Comparison of ENCODE assay signal across 8 cellular contexts in the genomic region with DNA sequence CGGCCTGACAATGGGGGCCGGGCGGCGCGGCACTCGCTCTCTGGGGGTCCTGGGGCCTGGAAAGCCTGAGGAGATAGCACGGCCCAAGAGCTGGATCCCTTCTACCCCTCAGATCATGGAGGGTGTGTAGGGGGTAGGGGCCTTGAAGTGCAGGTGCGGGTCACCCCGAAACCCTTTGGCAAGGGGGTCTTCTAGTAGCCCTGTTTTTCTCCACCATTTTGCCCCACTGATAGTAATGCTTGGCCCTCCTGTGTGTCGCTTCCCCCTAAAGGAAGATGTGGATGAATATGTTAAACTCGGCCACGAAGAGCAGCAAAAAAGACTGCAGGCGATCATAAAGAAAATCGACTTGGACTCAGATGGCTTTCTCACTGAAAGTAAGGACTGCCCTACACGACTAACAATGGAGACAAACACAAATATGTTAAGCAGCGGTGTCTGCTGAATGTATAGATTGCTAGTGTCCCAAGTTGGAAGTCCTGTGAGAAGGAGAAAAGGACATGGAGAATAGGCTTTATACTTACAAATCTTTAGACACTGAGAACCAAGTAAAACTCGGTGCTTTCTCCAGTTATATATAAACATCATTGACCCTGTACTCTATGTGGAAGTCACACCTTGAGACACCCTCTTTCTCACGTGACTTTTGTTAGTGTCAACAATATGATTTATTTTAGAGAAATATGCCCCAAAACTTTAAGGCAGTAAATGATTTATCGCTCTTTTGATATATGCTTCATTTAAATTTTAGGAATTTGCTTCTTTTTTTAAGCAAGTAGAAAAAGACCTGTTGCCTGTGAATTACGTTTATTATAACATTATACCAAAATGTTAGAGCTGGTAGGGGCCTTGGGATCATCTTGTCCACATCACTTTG. TPM values are rescaled to one million over a fixed set of nuclear protein-coding genes. Genes with fewer than 3 reads are reported as not detected.
DNase-seq lines count a peak whose midpoint lies in the region; ATAC-seq and TF ChIP-seq lines count a peak whose summit lies in the region.

No MANE protein-coding gene starts in this region.

- peak; percentile 2 to 33 for DNase-seq in NOMO-1 (lab: John Stamatoyannopoulos, UW; ENCODE audit: unreplicated experiment in 2 of 2)
- DNase-seq in NOMO-1 treated with DMSO at 0.1 percent for 48 hours (lab: John Stamatoyannopoulos, UW; ENCODE audit: unreplicated experiment), result no peak
- peak; percentile 55 for DNase-seq in NAMALWA (ENCODE audit: low spot score)
- DNase-seq in cardiac fibroblast (ENCODE audit: low read depth in 2 of 2), result peak; percentile 11 to 13
- DNase-seq in vagina (ENCODE audit: extremely low spot score in 2 of 2), result no peak
- DNase-seq in HCEC 1CT, result no peak

- peak overlapping the region; percentile 68 for H3K27ac ChIP-seq in mesodermal cell (ENCODE audit: low read depth, low read length, severe bottlenecking)
- H3K27ac ChIP-seq in vagina, result peak overlapping the region; percentile 56

- TF ChIP-seq POLR2A in vagina (IDR thresholded peaks at IDR 0.05) (no peak), GM18505 (IDR thresholded peaks at IDR 0.05; ENCODE audit: borderline replicate concordance, extremely low read depth, insufficient read depth, insufficient read length) (no peak)

- ATAC-seq in GM18505 (IDR thresholded peaks at IDR 0.05; ENCODE audit: unreplicated experiment), result no peak

- WGBS in mesodermal cell (ENCODE audit: insufficient coverage in 2 of 2), 2 experiments, result 0 to 3% methylated on average over 5 to 6 of the region's 20 CpGs

- no peaks in the 10 kb centered on the region for H3K27me3 ChIP-seq in vagina

- intact Hi-C loops in vagina (cut with DNase I), result no loop called here

- H3K36me3 ChIP-seq in mesodermal cell (ENCODE audit: control insufficient read depth, insufficient read depth, low read length), result peaks cover 36% of the 10 kb centered on the region
- H3K36me3 ChIP-seq in vagina, result peaks cover 0 to 25% of the 10 kb centered on the region in 2 donors

- no peaks in the 10 kb centered on the region for H3K4me1 ChIP-seq in mesodermal cell (ENCODE audit: control insufficient read depth, insufficient read depth, low read length, poor library complexity, severe bottlenecking)
- peaks cover 15% of the 10 kb centered on the region for H3K4me1 ChIP-seq in vagina

- no peaks in the 10 kb centered on the region for H3K9me3 ChIP-seq in mesodermal cell (ENCODE audit: control insufficient read depth, low read length)
- no peaks in the 10 kb centered on the region for H3K9me3 ChIP-seq in vagina

- no peak for TF ChIP-seq CTCF in cardiac fibroblast (IDR thresholded peaks at IDR 0.05; ENCODE audit: low read depth, low read length)
- TF ChIP-seq CTCF in vagina (IDR thresholded peaks at IDR 0.05), result no peak

- H3K4me3 ChIP-seq in cardiac fibroblast (replicated peaks in 1 of 2; ENCODE audit: low read depth in 2 of 2, low read length in 2 of 2) (peak overlapping the region; percentile 72 to 73), mesodermal cell (ENCODE audit: extremely low read depth, insufficient read depth, low read length, poor library complexity, severe bottlenecking) (peak overlapping the region; percentile 73), vagina (peak overlapping the region; percentile 65 to 87)

RNA-seq across cellular contexts. Expression of a gene that starts 0.8 kb away (rescaled TPM):
- polyA plus RNA-seq in mesodermal cell (2013, experiment 1 of 2), result 192 TPM
- polyA plus RNA-seq in mesodermal cell (2013, experiment 2 of 2), result 201 TPM
- total RNA-seq in vagina, result 39.5 TPM

RNA-seq across cellular contexts. Expression of a gene that starts 27.2 kb away (rescaled TPM):
- polyA plus RNA-seq in mesodermal cell (2013, experiment 1 of 2), result 11.3 TPM
- polyA plus RNA-seq in mesodermal cell (2013, experiment 2 of 2), result 7.6 TPM
- 51.3 TPM for total RNA-seq in vagina

Comparison
In these comparisons a context has a peak if more than half of its experiments do, and no peak if none do; other contexts are left out.
1. DNase-seq: peak in NOMO-1 (2 of 2), NAMALWA (single experiment) and cardiac fibroblast (2 of 2); none in NOMO-1 treated with DMSO at 0.1 percent for 48 hours (single experiment), vagina (0 of 2) and HCEC 1CT (single experiment).
2. Peak in every context shown above with its lines, with median percentiles within 50 percentile points of each other: H3K4me3 ChIP-seq.